ENCODE assay signal across 28 cellular contexts in genomic region chr7:115951547-115951946, GRCh38.
"Had no signal": no experiment of that assay in that cellular context is flagged by ENCODE, and none has a peak within 500 bp of the region (broad histone marks: within the 10 kb centered on the region; RNA-seq: fewer than 3 reads in every experiment).

No MANE protein-coding gene starts in this region.

- DNase-seq: natural killer cell; occipital lobe; ovary; posterior cingulate gyrus; psoas muscle; right cardiac atrium; spleen; stimulated activated CD4-positive, alpha-beta T cell treated with anti-CD3 and anti-CD28 coated beads, Interleukin-12 subunit alpha, Interleukin-12 subunit beta, amount 100 ng/mL, for 4 hours; stimulated activated CD4-positive, alpha-beta T cell treated with anti-CD3 and anti-CD28 coated beads, Interleukin-1b, Interleukin-23, amount 100 ng/mL, for 48 hours; stimulated activated CD4-positive, alpha-beta T cell treated with anti-CD3 and anti-CD28 coated beads, Interleukin-4, amount 100 ng/mL, for 1 hour; stimulated activated CD4-positive, alpha-beta T cell treated with anti-CD3 and anti-CD28 coated beads, Interleukin-4, amount 100 ng/mL, for 4 hours; stimulated activated CD8-positive, alpha-beta memory T cell treated with anti-CD3 and anti-CD28 coated beads, Interleukin-4, amount 100 ng/mL, for 48 hours; stimulated activated naive CD4-positive, alpha-beta T cell; stimulated activated naive CD8-positive, alpha-beta T cell treated with anti-CD3 and anti-CD28 coated beads, Interleukin-15, amount 100 ng/mL, for 72 hours; stimulated activated naive CD8-positive, alpha-beta T cell treated with anti-CD3 and anti-CD28 coated beads, Interleukin-15, Interleukin-2, amounts not matched to agents 100 U/mL and 50 U/mL, for 24 hours; substantia nigra; testis; tibial artery; transverse colon; upper lobe of right lung; uterus had no signal

- H3K4me1 ChIP-seq: neural progenitor cell, parathyroid adenoma, psoas muscle, spleen, suprapubic skin, testis, tibial artery, transverse colon, upper lobe of right lung, uterus had no signal

- H3K4me3 ChIP-seq: neural progenitor cell, ovary, psoas muscle, skin epidermis, smooth muscle cell, spleen, suprapubic skin, testis, tibial artery, transverse colon, upper lobe of right lung, uterus had no signal

- H3K9me3 ChIP-seq: ovary, psoas muscle, spleen, suprapubic skin, testis, tibial artery, transverse colon, upper lobe of right lung, uterus had no signal

- H3K4me2 ChIP-seq: neural progenitor cell, smooth muscle cell had no signal

- H3K9ac ChIP-seq: neural progenitor cell, parathyroid adenoma had no signal

- H3K36me3 ChIP-seq: neural progenitor cell, ovary, suprapubic skin, tibial artery, transverse colon, upper lobe of right lung, uterus had no signal

- ATAC-seq: natural killer cell; psoas muscle; right cardiac atrium; sciatic nerve; stimulated activated memory B cell treated with anti-CD40 and anti-IgM and Interleukin-4, amounts not matched to agents 10 μg/mL and 1 μg/mL and 100 μg/mL, for 72 hours; stimulated activated naive CD8-positive, alpha-beta T cell treated with anti-CD3 and anti-CD28 coated beads, Interleukin-15, amount 100 ng/mL, for 72 hours; stimulated activated naive CD8-positive, alpha-beta T cell treated with anti-CD3 and anti-CD28 coated beads, Interleukin-15, Interleukin-2, amounts not matched to agents 100 U/mL and 50 U/mL, for 24 hours; upper lobe of right lung had no signal

- H3K27ac ChIP-seq: neural progenitor cell, ovary, parathyroid adenoma, psoas muscle, skin epidermis, spleen, suprapubic skin, testis, tibial artery, transverse colon, upper lobe of right lung, uterus had no signal

- H3K27me3 ChIP-seq: neural progenitor cell, ovary, spleen, suprapubic skin, testis, tibial artery, transverse colon, upper lobe of right lung, uterus had no signal

- H3K79me2 ChIP-seq: parathyroid adenoma had no signal

- H2AFZ ChIP-seq: neural progenitor cell, parathyroid adenoma had no signal
